1 cellular context compared by ENCODE assay signal in genomic region chr4:24742773-24743676, GRCh38.
TF ChIP-seq lines count a peak whose summit lies in the region.

No MANE protein-coding gene starts in this region.

TF ChIP-seq in K562, 482 proteins besides CTCF, POLR2A, EP300 and RAD21:
- TF ChIP-seq DDX20 (tag; IDR thresholded peaks at IDR 0.05; ENCODE audit: low read depth) (no peak), PBX2 (CRISPR knock-in tag; IDR thresholded peaks at IDR 0.05; ENCODE audit: low read depth) (no peak), PBX2 (tag; conservative IDR thresholded peaks at IDR 0.05; ENCODE audit: low read depth) (peak; percentile 82), PKNOX1 (IDR thresholded peaks at IDR 0.05) (peak; percentile 45; the same call in 1 of the 2 replicates), HCFC1 (IDR thresholded peaks at IDR 0.05; ENCODE audit: low read depth, low read length) (no peak), MEIS2 (IDR thresholded peaks at IDR 0.05; ENCODE audit: partially characterized antibody) (peak; percentile 68), CBFA2T3 (IDR thresholded peaks at IDR 0.05) (0 out of 2 replicates have a peak, but pooled peaks have one; percentile 20), SMARCC2 (IDR thresholded peaks at IDR 0.05; ENCODE audit: low read depth) (no peak), FOXJ2 (tag; IDR thresholded peaks at IDR 0.05) (peak; percentile 56; the same call in 1 of the 2 replicates)
